9 cellular contexts compared by ENCODE assay signal in genomic region chr1:95551201-95551600, GRCh38.
"Had no signal": no experiment of that assay in that cellular context is flagged by ENCODE, and none has a peak within 500 bp of the region (broad histone marks: within the 10 kb centered on the region; RNA-seq: fewer than 3 reads in every experiment).

No MANE protein-coding gene starts in this region.

- H3K36me3 ChIP-seq: HAP-1 had no signal

- H3K4me1 ChIP-seq: HAP-1 had no signal

- H3K4me3 ChIP-seq: GM23248, GM23338, HAP-1 had no signal

- H3K27ac ChIP-seq: GM23248 had no signal

- H2AFZ ChIP-seq: GM23248, GM23338 had no signal

- H3K9me3 ChIP-seq: HAP-1 had no signal

- H3K9ac ChIP-seq: GM23248 had no signal

- H3K4me2 ChIP-seq: GM23338 had no signal

- DNase-seq: GM23248, GOT3, H7, H9, HCEC 1CT, HFFc6 had no signal

- ATAC-seq: GM23338, HCT116 had no signal
